9 cellular contexts compared by ENCODE assay signal in the genomic region with DNA sequence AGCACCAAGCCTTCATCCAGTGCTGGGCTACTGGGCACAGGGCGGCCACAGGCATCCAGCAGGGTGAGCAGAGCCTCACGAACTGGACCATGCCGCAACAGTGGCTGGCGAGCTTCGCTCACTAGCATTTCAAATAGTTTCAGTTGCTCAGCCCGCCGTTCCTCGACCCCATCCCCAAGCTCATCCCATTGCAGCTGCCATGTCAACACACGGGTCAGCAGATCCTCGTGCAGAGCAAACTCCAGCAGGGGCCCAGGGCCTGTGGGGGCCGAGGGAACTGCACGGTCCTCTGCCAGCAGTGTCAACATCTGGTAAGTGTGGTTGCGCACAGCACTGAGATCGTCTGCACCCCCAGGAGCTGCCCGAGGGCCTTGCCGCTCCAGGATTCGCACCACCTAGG. TPM values are rescaled to one million over a fixed set of nuclear protein-coding genes. Genes with fewer than 3 reads are reported as not detected.
"Had no signal": no experiment of that assay in that cellular context is flagged by ENCODE, and none has a peak within 500 bp of the region (broad histone marks: within the 10 kb centered on the region; RNA-seq: fewer than 3 reads in every experiment).

No MANE protein-coding gene starts in this region.

- ATAC-seq: HepG2, K562 had no signal

- H3K9me3 Mint-ChIP-seq: IgD-negative memory B cell had no signal

- H3K27me3 Mint-ChIP-seq: IgD-negative memory B cell had no signal

- H3K4me3 ChIP-seq: K562 had no signal

- FAIRE-seq: HepG2, HTR-8/SVneo, K562 had no signal

- H3K27ac Mint-ChIP-seq: IgD-negative memory B cell had no signal

- H3K27ac ChIP-seq: HL-60 had no signal

- DNase-seq: IMR-90, KBM-7 had no signal

RNA-seq across cellular contexts. Expression of gene CNGA4, which starts 15.0 kb away (rescaled TPM):
- total RNA-seq: HepG2, HT-29, HT1080 had no signal
- polyA plus RNA-seq: IgD-negative memory B cell had no signal

RNA-seq across cellular contexts. Expression of gene C11orf42, which starts 18.5 kb away (rescaled TPM):
- total RNA-seq: HepG2, HT-29, HT1080, IMR-90, K562 had no signal
- polyA plus RNA-seq: HepG2, IgD-negative memory B cell, IMR-90, K562 had no signal

RNA-seq across cellular contexts. Expression of gene OR52W1, which starts 24.8 kb away (rescaled TPM):
- total RNA-seq: HepG2, HT-29, HT1080, IMR-90, K562 had no signal
- polyA plus RNA-seq: HepG2, IgD-negative memory B cell, IMR-90, K562 had no signal

RNA-seq across cellular contexts. Expression of gene CCKBR, which starts 35.8 kb away (rescaled TPM):
- total RNA-seq: HepG2, HT-29, HT1080, IMR-90, K562 had no signal
- polyA plus RNA-seq: HepG2, IgD-negative memory B cell, IMR-90, K562 had no signal
